1 cellular context compared by ENCODE assay signal in the genomic region with DNA sequence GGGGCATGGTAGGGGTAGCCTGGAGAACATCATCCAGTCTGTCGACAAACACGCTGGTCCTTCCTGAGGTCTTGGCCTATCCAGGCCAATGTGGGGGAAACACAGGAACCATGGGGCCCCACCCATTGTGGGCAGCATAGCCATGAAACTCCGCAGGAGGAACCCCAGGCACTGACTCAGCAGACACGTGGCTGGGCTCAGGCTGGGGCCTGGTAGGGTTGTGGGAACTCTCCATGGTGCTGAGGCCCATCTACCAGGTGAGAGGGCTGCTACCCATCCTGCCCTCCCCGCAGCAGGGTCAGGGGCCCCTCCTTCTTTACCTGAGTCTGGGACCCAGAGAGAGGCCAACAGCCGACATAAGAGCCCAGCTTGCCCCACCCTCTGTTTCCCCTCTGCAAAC.
TF ChIP-seq lines count a peak whose summit lies in the region.

No MANE protein-coding gene starts in this region.

TF ChIP-seq in Ishikawa, 13 proteins besides CTCF, POLR2A, EP300 and RAD21 (continued from another document):
- TF ChIP-seq USF1 (IDR thresholded peaks at IDR 0.05) (peak; percentile 86), CEBPB (IDR thresholded peaks at IDR 0.05) (no peak), CREB1 (IDR thresholded peaks at IDR 0.05; ENCODE audit: low read depth) (no peak), FOXM1 (IDR thresholded peaks at IDR 0.05; ENCODE audit: borderline replicate concordance, low read depth) (no peak), NFIC (IDR thresholded peaks at IDR 0.05) (no peak), TCF12 (IDR thresholded peaks at IDR 0.05; ENCODE audit: low read depth) (no peak), YY1 (IDR thresholded peaks at IDR 0.05; ENCODE audit: low read depth) (peak; percentile 17; the same call in 1 of the 2 replicates), EGR1 (IDR thresholded peaks at IDR 0.05) (no peak), ZBTB7A (IDR thresholded peaks at IDR 0.05; ENCODE audit: low read depth) (no peak)
- TF ChIP-seq, protein P1, sequence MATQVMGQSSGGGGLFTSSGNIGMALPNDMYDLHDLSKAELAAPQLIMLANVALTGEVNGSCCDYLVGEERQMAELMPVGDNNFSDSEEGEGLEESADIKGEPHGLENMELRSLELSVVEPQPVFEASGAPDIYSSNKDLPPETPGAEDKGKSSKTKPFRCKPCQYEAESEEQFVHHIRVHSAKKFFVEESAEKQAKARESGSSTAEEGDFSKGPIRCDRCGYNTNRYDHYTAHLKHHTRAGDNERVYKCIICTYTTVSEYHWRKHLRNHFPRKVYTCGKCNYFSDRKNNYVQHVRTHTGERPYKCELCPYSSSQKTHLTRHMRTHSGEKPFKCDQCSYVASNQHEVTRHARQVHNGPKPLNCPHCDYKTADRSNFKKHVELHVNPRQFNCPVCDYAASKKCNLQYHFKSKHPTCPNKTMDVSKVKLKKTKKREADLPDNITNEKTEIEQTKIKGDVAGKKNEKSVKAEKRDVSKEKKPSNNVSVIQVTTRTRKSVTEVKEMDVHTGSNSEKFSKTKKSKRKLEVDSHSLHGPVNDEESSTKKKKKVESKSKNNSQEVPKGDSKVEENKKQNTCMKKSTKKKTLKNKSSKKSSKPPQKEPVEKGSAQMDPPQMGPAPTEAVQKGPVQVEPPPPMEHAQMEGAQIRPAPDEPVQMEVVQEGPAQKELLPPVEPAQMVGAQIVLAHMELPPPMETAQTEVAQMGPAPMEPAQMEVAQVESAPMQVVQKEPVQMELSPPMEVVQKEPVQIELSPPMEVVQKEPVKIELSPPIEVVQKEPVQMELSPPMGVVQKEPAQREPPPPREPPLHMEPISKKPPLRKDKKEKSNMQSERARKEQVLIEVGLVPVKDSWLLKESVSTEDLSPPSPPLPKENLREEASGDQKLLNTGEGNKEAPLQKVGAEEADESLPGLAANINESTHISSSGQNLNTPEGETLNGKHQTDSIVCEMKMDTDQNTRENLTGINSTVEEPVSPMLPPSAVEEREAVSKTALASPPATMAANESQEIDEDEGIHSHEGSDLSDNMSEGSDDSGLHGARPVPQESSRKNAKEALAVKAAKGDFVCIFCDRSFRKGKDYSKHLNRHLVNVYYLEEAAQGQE (IDR thresholded peaks at IDR 0.05; ENCODE audit: low read depth) = peak; percentile 99
- TF ChIP-seq, protein P2, sequence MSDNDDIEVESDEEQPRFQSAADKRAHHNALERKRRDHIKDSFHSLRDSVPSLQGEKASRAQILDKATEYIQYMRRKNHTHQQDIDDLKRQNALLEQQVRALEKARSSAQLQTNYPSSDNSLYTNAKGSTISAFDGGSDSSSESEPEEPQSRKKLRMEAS (IDR thresholded peaks at IDR 0.05) = peak; percentile 96
